In the genomic region with DNA sequence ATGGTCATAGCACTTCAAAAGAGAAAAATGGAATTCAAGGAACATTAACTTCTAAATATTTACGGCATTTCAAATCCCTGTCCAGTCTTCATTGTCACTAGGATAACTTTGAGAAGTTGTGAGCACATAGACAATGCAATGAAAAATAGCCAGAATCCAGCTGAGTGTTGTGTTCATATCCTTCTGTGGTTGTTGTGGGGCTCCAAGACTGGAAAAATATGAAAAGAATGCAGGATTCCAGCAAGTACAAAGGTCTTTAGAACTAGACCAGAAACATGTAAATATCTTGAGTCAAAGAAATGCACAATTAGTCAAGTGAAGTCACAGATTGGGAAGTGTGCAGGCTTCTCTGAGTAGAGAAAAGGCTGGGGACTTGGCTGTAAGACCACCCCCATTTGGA, we compare ENCODE assay signal across 28 cellular contexts.
DNase-seq lines count a peak whose midpoint lies in the region; ATAC-seq, FAIRE-seq and TF ChIP-seq lines count a peak whose summit lies in the region.
"Had no signal": no experiment of that assay in that cellular context is flagged by ENCODE, and none has a peak within 500 bp of the region (broad histone marks: within the 10 kb centered on the region; RNA-seq: fewer than 3 reads in every experiment).

No MANE protein-coding gene starts in this region.

- DNase-seq in GM04504 (ENCODE audit: low read depth) (peak; percentile 1), astrocyte of the cerebellum (ENCODE audit: low read depth) (peak; percentile 71), hepatic stellate cell (ENCODE audit: low spot score) (peak; percentile 52), urothelium cell line (ENCODE audit: low spot score) (peak; percentile 43), upper lobe of left lung (no peak), psoas muscle (no peak)
- DNase-seq in activated CD4-positive, alpha-beta T cell treated with anti-CD3 and anti-CD28 coated beads, Interleukin-2, amount 50 U/mL, for 1 hour = no peak
- DNase-seq: activated CD4-positive, alpha-beta T cell treated with anti-CD3 and anti-CD28 coated beads, Interleukin-2, amount 50 U/mL, for 48 hours; activated naive CD4-positive, alpha-beta T cell treated with anti-CD3 and anti-CD28 coated beads, Interleukin-2, amount 10 ng/mL, durations not matched to agents 7 days and 5 days; amniotic stem cell; CD4-positive, alpha-beta memory T cell; endodermal cell; KBM-7; MM.1S; NCI-H1417; NCI-H2081 treated with DMSO at 0.1 percent for 48 hours; NCI-H446; NCI-H82; stimulated activated CD4-positive, alpha-beta T cell treated with anti-CD3 and anti-CD28 coated beads, Interleukin-15, amount 100 ng/mL, for 24 hours; stimulated activated naive CD4-positive, alpha-beta T cell treated with Interleukin-2 at 50 U/mL for 16 hours; testis had no signal

- no peak for ATAC-seq in upper lobe of left lung (ENCODE audit: low FRiP score in 2 of 2)
- ATAC-seq in HG03095 (IDR thresholded peaks at IDR 0.05; ENCODE audit: unreplicated experiment) = no peak
- no peak for ATAC-seq in psoas muscle
- ATAC-seq: gastroesophageal sphincter, sciatic nerve had no signal

- H3K36me3 ChIP-seq in upper lobe of left lung (no peaks in the 10 kb centered on the region), psoas muscle (ENCODE audit: insufficient read depth in 1 of 2, low read depth in 1 of 2) (no peaks in the 10 kb centered on the region)
- H3K36me3 ChIP-seq: esophagus muscularis mucosa, gastroesophageal sphincter had no signal

- no peak for FAIRE-seq in urothelium cell line (lab: Jason Lieb, UNC)
- FAIRE-seq: islet of Langerhans, TTC549 had no signal

- no peak for TF ChIP-seq EP300 in upper lobe of left lung (IDR thresholded peaks at IDR 0.05)

- H3K9me3 ChIP-seq in upper lobe of left lung (peaks cover 0 to 18% (median 5%) of the 10 kb centered on the region in 4 donors), psoas muscle (no peaks in the 10 kb centered on the region)
- H3K9me3 ChIP-seq: testis had no signal

- in situ Hi-C loops in astrocyte of the cerebellum (cut with HindIII; ENCODE audit: low sequenced_read_pairs) = no loop called here

- TF ChIP-seq POLR2A in upper lobe of left lung (IDR thresholded peaks at IDR 0.05) = no peak

- H3K4me3 ChIP-seq in astrocyte of the cerebellum (ENCODE audit: low read depth, low read length) (no peak overlapping the region), upper lobe of left lung (no peak overlapping the region), psoas muscle (no peak overlapping the region)
- H3K4me3 ChIP-seq: esophagus muscularis mucosa, gastroesophageal sphincter, lung had no signal

- WGBS in upper lobe of left lung, 2 donors = 78 to 93% methylated on average over 1 of the region's 1 CpG
- 69 to 81% (median 73%) methylated on average over 1 of the region's 1 CpG for WGBS in psoas muscle, 3 donors

- H3K27me3 ChIP-seq in upper lobe of left lung (no peaks in the 10 kb centered on the region), psoas muscle (ENCODE audit: insufficient read depth in 3 of 3, low read length in 2 of 3) (no peaks in the 10 kb centered on the region)
- H3K27me3 ChIP-seq: gastroesophageal sphincter, testis had no signal

- no peaks in the 10 kb centered on the region for H3K4me1 ChIP-seq in upper lobe of left lung
- no peaks in the 10 kb centered on the region for H3K4me1 ChIP-seq in psoas muscle
- H3K4me1 ChIP-seq: esophagus muscularis mucosa, gastroesophageal sphincter, testis had no signal

- TF ChIP-seq CTCF in astrocyte of the cerebellum (IDR thresholded peaks at IDR 0.05; ENCODE audit: low read depth, low read length, missing control alignments) = no peak
- no peak for TF ChIP-seq CTCF in upper lobe of left lung (IDR thresholded peaks at IDR 0.05)
- TF ChIP-seq CTCF in psoas muscle (IDR thresholded peaks at IDR 0.05) = no peak

- intact Hi-C loops in psoas muscle (cut with DNase I) = no loop called here

- no peak overlapping the region for H3K27ac ChIP-seq in upper lobe of left lung
- no peak overlapping the region for H3K27ac ChIP-seq in psoas muscle
- H3K27ac ChIP-seq: esophagus muscularis mucosa, gastroesophageal sphincter, testis had no signal

Comparison
In these comparisons a context has a peak if more than half of its experiments do, and no peak if none do; other contexts are left out.
1. DNase-seq: peak in GM04504 (single experiment), astrocyte of the cerebellum (single experiment), hepatic stellate cell (single experiment) and urothelium cell line (single experiment); none in upper lobe of left lung (0 of 2), activated CD4-positive, alpha-beta T cell treated with anti-CD3 and anti-CD28 coated beads, Interleukin-2, amount 50 U/mL, for 1 hour (single experiment) and psoas muscle (0 of 2).